In genomic region chr20:63947638-63948456, GRCh38 we compare ENCODE assay signal across 1 cellular context.
TF ChIP-seq lines count a peak whose summit lies in the region.

No MANE protein-coding gene starts in this region.

TF ChIP-seq in H1, 55 proteins besides CTCF, POLR2A, EP300 and RAD21:
- TF ChIP-seq TAF7 (optimal IDR thresholded peaks at IDR 0.05; ENCODE audit: borderline replicate concordance, low read depth, low read length) (no peak), MAFK (IDR thresholded peaks at IDR 0.05; ENCODE audit: low read depth, low read length) (no peak), JUN (IDR thresholded peaks at IDR 0.05; ENCODE audit: low read depth, low read length) (no peak), GABPA (IDR thresholded peaks at IDR 0.05; ENCODE audit: borderline replicate concordance, insufficient read depth, low read length) (no peak), KDM5A (IDR thresholded peaks at IDR 0.05; ENCODE audit: low read length) (no peak), BACH1 (IDR thresholded peaks at IDR 0.05; ENCODE audit: low read length) (no peak), CBX8 (IDR thresholded peaks at IDR 0.05; ENCODE audit: borderline replicate concordance, low read depth, low read length) (no peak), NANOG (IDR thresholded peaks at IDR 0.05; ENCODE audit: insufficient read depth, low read depth, low read length, poor library complexity, severe bottlenecking) (no peak), CHD2 (IDR thresholded peaks at IDR 0.05; ENCODE audit: low read length) (no peak), ATF2 (IDR thresholded peaks at IDR 0.05; ENCODE audit: low read length) (no peak), TEAD4 (IDR thresholded peaks at IDR 0.05; ENCODE audit: low read depth, low read length) (no peak), GTF2F1 (IDR thresholded peaks at IDR 0.05; ENCODE audit: borderline replicate concordance, low read depth, low read length) (no peak), FOSL1 (IDR thresholded peaks at IDR 0.05; ENCODE audit: insufficient read depth, low read depth, low read length) (no peak), SRF (IDR thresholded peaks at IDR 0.05; ENCODE audit: low read depth, low read length) (no peak), CBX5 (IDR thresholded peaks at IDR 0.05; ENCODE audit: low read depth, low read length) (no peak), HDAC6 (IDR thresholded peaks at IDR 0.05; ENCODE audit: low read depth, low read length) (no peak), BRCA1 (IDR thresholded peaks at IDR 0.05; ENCODE audit: low read depth, low read length) (no peak), EZH2 (IDR thresholded peaks at IDR 0.05; ENCODE audit: low read depth, low read length, severe bottlenecking) (no peak), SP2 (IDR thresholded peaks at IDR 0.05; ENCODE audit: low read length) (no peak), USF2 (IDR thresholded peaks at IDR 0.05; ENCODE audit: low read length) (no peak)
